ENCODE assay signal across 17 cellular contexts in the genomic region with DNA sequence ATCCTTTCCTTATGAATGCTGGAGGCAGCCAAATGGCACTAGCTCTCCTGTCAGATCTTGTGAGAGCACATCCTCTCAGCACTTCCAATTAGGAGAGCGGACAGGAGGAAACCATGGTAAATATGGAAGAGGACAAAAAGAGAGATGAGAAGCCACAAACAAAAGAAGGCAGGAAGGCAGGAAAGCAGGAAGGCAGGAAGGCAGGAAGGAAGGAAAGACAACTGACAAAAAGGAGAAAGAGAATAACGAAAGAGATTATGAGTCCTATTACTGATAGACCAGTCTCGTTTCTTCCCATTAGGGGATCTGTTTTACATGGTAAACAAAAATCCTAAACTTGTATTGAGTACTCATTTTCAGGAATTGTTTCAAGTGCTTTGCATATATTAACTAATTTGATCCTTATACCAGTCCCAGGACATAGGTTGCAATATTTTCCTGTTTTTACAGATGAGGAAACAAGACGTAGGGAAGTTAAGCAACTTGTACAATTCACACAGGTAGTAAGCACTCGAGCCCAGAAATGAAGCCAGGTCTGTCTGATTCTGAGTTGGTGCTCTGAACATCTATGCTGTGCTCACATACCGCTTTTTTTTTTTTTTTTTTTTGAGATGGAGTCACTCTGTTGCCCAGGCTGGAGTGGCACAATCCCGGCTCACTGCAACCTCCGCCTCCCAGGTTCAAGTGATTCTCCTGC. TPM values are rescaled to one million over a fixed set of nuclear protein-coding genes. Genes with fewer than 3 reads are reported as not detected.
DNase-seq lines count a peak whose midpoint lies in the region; ATAC-seq and TF ChIP-seq lines count a peak whose summit lies in the region.
"Had no signal": no experiment of that assay in that cellular context is flagged by ENCODE, and none has a peak within 500 bp of the region (broad histone marks: within the 10 kb centered on the region; RNA-seq: fewer than 3 reads in every experiment).

No MANE protein-coding gene starts in this region.

- H3K4me1 Mint-ChIP-seq in CD4-positive, CD25-positive, alpha-beta regulatory T cell = peaks cover 27 to 66% (median 51%) of the 10 kb centered on the region in 4 donors
- H3K4me1 Mint-ChIP-seq in activated CD8-positive, alpha-beta T cell treated with anti-CD3 and anti-CD28 coated beads, Interleukin-2, amount 10 ng/mL, durations not matched to agents 7 days and 5 days (ENCODE audit: low read depth) = peaks cover 56% of the 10 kb centered on the region

- ATAC-seq in CD4-positive, CD25-positive, alpha-beta regulatory T cell (ENCODE audit: low read depth in 2 of 2) = no peak
- no peak for ATAC-seq in activated CD8-positive, alpha-beta T cell treated with anti-CD3 and anti-CD28 coated beads, Interleukin-2, amount 10 ng/mL, durations not matched to agents 7 days and 5 days
- ATAC-seq in lower lobe of right lung = peak in 1 of 2 donors; percentile 62
- ATAC-seq in HG03457 (IDR thresholded peaks at IDR 0.05; ENCODE audit: unreplicated experiment) = no peak

- H3K27me3 Mint-ChIP-seq in CD4-positive, CD25-positive, alpha-beta regulatory T cell = no peaks in the 10 kb centered on the region
- H3K27me3 Mint-ChIP-seq in activated CD8-positive, alpha-beta T cell treated with anti-CD3 and anti-CD28 coated beads, Interleukin-2, amount 10 ng/mL, durations not matched to agents 7 days and 5 days (ENCODE audit: low read depth) = no peaks in the 10 kb centered on the region

- H3K27me3 ChIP-seq in CD4-positive, CD25-positive, alpha-beta regulatory T cell (ENCODE audit: control insufficient read depth, insufficient read depth, low read length) = no peaks in the 10 kb centered on the region
- H3K27me3 ChIP-seq in lower lobe of right lung (ENCODE audit: low read depth) = no peaks in the 10 kb centered on the region
- H3K27me3 ChIP-seq: BLaER1, Peyer's patch, right lobe of liver had no signal

- H3K27ac ChIP-seq in CD4-positive, CD25-positive, alpha-beta regulatory T cell (ENCODE audit: insufficient read depth, low read length, poor library complexity, severe bottlenecking) = peak overlapping the region; percentile 69
- H3K27ac ChIP-seq in lower lobe of right lung = peak overlapping the region; percentile 53
- H3K27ac ChIP-seq: BLaER1 had no signal

- peak overlapping the region; percentile 81 to 89 (median 86) for H3K4me3 Mint-ChIP-seq in CD4-positive, CD25-positive, alpha-beta regulatory T cell
- peak overlapping the region; percentile 74 for H3K4me3 Mint-ChIP-seq in activated CD8-positive, alpha-beta T cell treated with anti-CD3 and anti-CD28 coated beads, Interleukin-2, amount 10 ng/mL, durations not matched to agents 7 days and 5 days

- no peaks in the 10 kb centered on the region for H3K9me3 ChIP-seq in CD4-positive, CD25-positive, alpha-beta regulatory T cell (ENCODE audit: control insufficient read depth in 2 of 2, low read length in 2 of 2)
- no peaks in the 10 kb centered on the region for H3K9me3 ChIP-seq in lower lobe of right lung
- H3K9me3 ChIP-seq: BLaER1, Peyer's patch, right lobe of liver had no signal

- H3K27ac Mint-ChIP-seq in CD4-positive, CD25-positive, alpha-beta regulatory T cell = peak overlapping the region; percentile 90 to 93 (median 91)
- peak overlapping the region; percentile 81 for H3K27ac Mint-ChIP-seq in activated CD8-positive, alpha-beta T cell treated with anti-CD3 and anti-CD28 coated beads, Interleukin-2, amount 10 ng/mL, durations not matched to agents 7 days and 5 days

- POLR2A ChIA-PET in activated CD8-positive, alpha-beta T cell treated with anti-CD3 and anti-CD28 coated beads, Interleukin-2, amount 10 ng/mL, durations not matched to agents 7 days and 5 days (lab: Charles Lee) = interaction anchor here (0.9 to 5.2 kb wide), 5 partner anchors 8 to 68 kb away, joined by 3 to 77 read pairs (median 14); no protein-coding TSS in a partner anchor

- peaks cover 12% of the 10 kb centered on the region for H3K36me3 Mint-ChIP-seq in CD4-positive, CD25-positive, alpha-beta regulatory T cell
- peaks cover 25% of the 10 kb centered on the region for H3K36me3 Mint-ChIP-seq in activated CD8-positive, alpha-beta T cell treated with anti-CD3 and anti-CD28 coated beads, Interleukin-2, amount 10 ng/mL, durations not matched to agents 7 days and 5 days (ENCODE audit: low read depth)

- no peak for DNase-seq in CD4-positive, CD25-positive, alpha-beta regulatory T cell
- DNase-seq in GM12864 (ENCODE audit: low read depth) (no peak), lower lobe of right lung (no peak), hypothalamus (lab: John Stamatoyannopoulos, UW) (no peak), RKO (ENCODE audit: low spot score) (no peak), iPS-NIHi7 (ENCODE audit: extremely low spot score) (no peak)
- DNase-seq in activated CD8-positive, alpha-beta T cell treated with anti-CD3 and anti-CD28 coated beads, Interleukin-2, amount 10 ng/mL, durations not matched to agents 7 days and 5 days = no peak
- DNase-seq: glutamatergic neuron; NCI-H1105 treated with DMSO at 0.1 percent for 48 hours; NCI-H446 treated with DMSO at 0.1 percent for 48 hours; Peyer's patch; stimulated activated CD4-positive, alpha-beta T cell treated with anti-CD3 and anti-CD28 coated beads, Interleukin-4, amount 100 ng/mL, for 1 hour; stimulated activated naive CD4-positive, alpha-beta T cell; SW 1271 had no signal

- H3K9me3 Mint-ChIP-seq in CD4-positive, CD25-positive, alpha-beta regulatory T cell = peaks cover 0 to 2% (median 0%) of the 10 kb centered on the region in 7 donors
- H3K9me3 Mint-ChIP-seq in activated CD8-positive, alpha-beta T cell treated with anti-CD3 and anti-CD28 coated beads, Interleukin-2, amount 10 ng/mL, durations not matched to agents 7 days and 5 days (ENCODE audit: insufficient read depth) = peaks cover 5% of the 10 kb centered on the region

- peaks cover 44% of the 10 kb centered on the region for H3K4me1 ChIP-seq in CD4-positive, CD25-positive, alpha-beta regulatory T cell (ENCODE audit: control insufficient read depth, insufficient read depth, low read length, poor library complexity, severe bottlenecking)
- no peaks in the 10 kb centered on the region for H3K4me1 ChIP-seq in lower lobe of right lung
- H3K4me1 ChIP-seq: Peyer's patch had no signal

- intact Hi-C loops in lower lobe of right lung (cut with DNase I) = no loop called here

- H3K4me3 ChIP-seq in CD4-positive, CD25-positive, alpha-beta regulatory T cell (ENCODE audit: low read depth, low read length) = peak overlapping the region; percentile 62
- peak overlapping the region; percentile 50 for H3K4me3 ChIP-seq in GM12864 (ENCODE audit: low read depth, low read length)
- peak overlapping the region; percentile 45 for H3K4me3 ChIP-seq in lower lobe of right lung
- H3K4me3 ChIP-seq: BLaER1, Peyer's patch, right lobe of liver had no signal

- TF ChIP-seq CTCF in GM12864 (IDR thresholded peaks at IDR 0.05; ENCODE audit: low read depth, low read length, missing control alignments) = no peak
- no peak for TF ChIP-seq CTCF in lower lobe of right lung (IDR thresholded peaks at IDR 0.05)

- CTCF ChIA-PET in activated CD8-positive, alpha-beta T cell treated with anti-CD3 and anti-CD28 coated beads, Interleukin-2, amount 10 ng/mL, durations not matched to agents 7 days and 5 days (lab: Charles Lee) = interaction anchor here (1.0 to 1.9 kb wide), 3 partner anchors 43 to 113 kb away, joined by 3 to 5 read pairs (median 4); no protein-coding TSS in a partner anchor

- no peaks in the 10 kb centered on the region for H3K36me3 ChIP-seq in CD4-positive, CD25-positive, alpha-beta regulatory T cell (ENCODE audit: control insufficient read depth, insufficient read depth, low read length)
- H3K36me3 ChIP-seq in lower lobe of right lung = no peaks in the 10 kb centered on the region
- H3K36me3 ChIP-seq: BLaER1, Peyer's patch, right lobe of liver had no signal

RNA-seq across cellular contexts. Expression of gene BCL2A1, which starts 4.2 kb away (rescaled TPM):
- total RNA-seq in CD4-positive, CD25-positive, alpha-beta regulatory T cell = 12.9 TPM
- polyA plus RNA-seq in CD4-positive, CD25-positive, alpha-beta regulatory T cell = 10 to 100 TPM; 12.3 to 25.4 (median 19.7) TPM
- total RNA-seq in activated CD8-positive, alpha-beta T cell treated with anti-CD3 and anti-CD28 coated beads, Interleukin-2, amount 10 ng/mL, durations not matched to agents 7 days and 5 days = 10 to 100 TPM; 23.1 to 26.3 TPM
- total RNA-seq in lower lobe of right lung = 124 TPM
